1 cellular context compared by ENCODE assay signal in the genomic region with DNA sequence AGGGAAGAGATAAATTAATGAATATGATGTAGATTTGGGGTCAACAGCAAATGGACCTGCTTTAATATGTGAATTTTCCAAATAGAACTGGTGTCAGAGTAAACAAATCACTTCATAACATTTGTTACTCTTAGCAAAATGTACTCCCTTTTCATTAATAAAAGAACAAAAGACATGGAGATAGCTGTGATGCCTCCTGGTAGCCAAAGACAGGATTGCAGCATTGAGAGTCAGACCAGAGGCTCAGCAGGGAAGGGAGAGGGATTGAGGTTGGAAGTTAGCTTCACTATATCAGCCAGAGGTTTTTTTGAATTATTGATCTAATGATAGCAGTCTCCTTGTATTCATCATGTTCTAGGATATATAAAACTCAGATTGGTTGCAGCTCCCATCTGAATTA.
TF ChIP-seq lines count a peak whose summit lies in the region.

No MANE protein-coding gene starts in this region.

TF ChIP-seq in HepG2, 621 proteins besides CTCF, POLR2A, EP300 and RAD21:
- TF ChIP-seq GABPB1 (CRISPR knock-in tag; IDR thresholded peaks at IDR 0.05), result no peak
- no peak for TF ChIP-seq ZFP41 (CRISPR knock-in tag; IDR thresholded peaks at IDR 0.05; ENCODE audit: borderline replicate concordance)
- TF ChIP-seq ZNF816 (CRISPR knock-in tag; IDR thresholded peaks at IDR 0.05; ENCODE audit: borderline replicate concordance), result no peak
- TF ChIP-seq TBP (CRISPR knock-in tag; IDR thresholded peaks at IDR 0.05), result no peak
- TF ChIP-seq MIXL1 (CRISPR knock-in tag; IDR thresholded peaks at IDR 0.05), result no peak
- no peak for TF ChIP-seq PAXIP1 (CRISPR knock-in tag; conservative IDR thresholded peaks at IDR 0.05)
- TF ChIP-seq FOXA1 (IDR thresholded peaks at IDR 0.05), result no peak
- TF ChIP-seq FOXA1 (CRISPR knock-in tag; IDR thresholded peaks at IDR 0.05), result no peak
- TF ChIP-seq ZNF362 (CRISPR knock-in tag; IDR thresholded peaks at IDR 0.05; ENCODE audit: borderline replicate concordance), result no peak
- TF ChIP-seq ZFP37 (CRISPR knock-in tag; IDR thresholded peaks at IDR 0.05; ENCODE audit: borderline replicate concordance), result no peak
- no peak for TF ChIP-seq MAFG (CRISPR knock-in tag; IDR thresholded peaks at IDR 0.05)
- TF ChIP-seq IRF9 (CRISPR knock-in tag; IDR thresholded peaks at IDR 0.05; ENCODE audit: borderline replicate concordance), result no peak
- no peak for TF ChIP-seq SPEN (CRISPR knock-in tag; IDR thresholded peaks at IDR 0.05; ENCODE audit: low read depth)
- TF ChIP-seq SALL2 (CRISPR knock-in tag; IDR thresholded peaks at IDR 0.05), result no peak
- no peak for TF ChIP-seq ZNF451 (CRISPR knock-in tag; IDR thresholded peaks at IDR 0.05)
